ENCODE assay signal across 5 cellular contexts in genomic region chr4:94295452-94295851, GRCh38. TPM values are rescaled to one million over a fixed set of nuclear protein-coding genes. Genes with fewer than 3 reads are reported as not detected.
"Had no signal": no experiment of that assay in that cellular context is flagged by ENCODE, and none has a peak within 500 bp of the region (broad histone marks: within the 10 kb centered on the region; RNA-seq: fewer than 3 reads in every experiment).

No MANE protein-coding gene starts in this region.

RNA-seq across cellular contexts. Expression of gene HPGDS, which starts 47.2 kb away (rescaled TPM):
- total RNA-seq: naive thymus-derived CD8-positive, alpha-beta T cell; neural crest cell; osteocyte; pulmonary artery endothelial cell; smooth muscle cell had no signal
- polyA plus RNA-seq: smooth muscle cell had no signal
